In the genomic region with DNA sequence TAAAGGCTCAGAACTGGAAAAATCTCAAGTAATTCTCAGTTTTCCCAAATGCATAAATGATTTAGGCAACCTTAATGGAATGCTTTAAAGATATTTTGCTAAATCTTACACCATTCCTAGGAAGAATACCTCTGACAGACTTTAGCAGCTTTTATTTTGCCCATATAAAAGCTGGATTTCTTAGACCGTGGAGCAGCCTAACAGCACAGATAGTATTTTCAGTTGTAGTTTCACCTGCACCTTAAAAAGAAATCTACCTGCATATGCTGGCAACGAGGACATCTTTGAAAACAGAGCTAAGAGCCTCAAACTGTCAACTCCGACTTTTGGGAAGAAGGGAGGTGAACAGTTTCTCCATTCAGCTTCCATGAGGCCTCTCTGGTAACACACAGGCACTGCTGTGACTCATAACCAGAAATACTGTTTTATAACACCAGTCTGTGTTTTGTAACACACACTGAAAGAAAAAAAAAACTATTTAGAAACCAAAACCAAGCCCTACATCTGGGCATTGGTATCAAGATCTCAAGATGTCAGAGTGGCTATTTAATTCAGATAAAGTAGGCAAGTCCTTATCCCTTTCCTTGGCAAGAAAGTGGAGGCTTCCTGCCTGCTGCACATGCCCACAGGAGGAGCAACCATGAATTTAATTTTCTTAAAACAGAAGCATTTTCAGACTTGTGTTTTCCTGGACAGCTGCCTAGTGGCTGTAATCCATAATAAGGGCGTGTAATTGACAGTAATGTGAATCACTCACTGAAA, we compare ENCODE assay signal across 8 cellular contexts.
DNase-seq lines count a peak whose midpoint lies in the region; ATAC-seq and TF ChIP-seq lines count a peak whose summit lies in the region.

No MANE protein-coding gene starts in this region.

- peaks cover 10% of the 10 kb centered on the region for H3F3A ChIP-seq in smooth muscle cell (ENCODE audit: low read depth)

- peak overlapping the region; percentile 72 for H3K4me2 ChIP-seq in smooth muscle cell

- H3K27me3 ChIP-seq in smooth muscle cell (ENCODE audit: low read depth): peaks cover 11% of the 10 kb centered on the region

- H3K36me3 ChIP-seq in smooth muscle cell (ENCODE audit: low read depth): no peaks in the 10 kb centered on the region

- no peaks in the 10 kb centered on the region for H3K79me2 ChIP-seq in smooth muscle cell (ENCODE audit: low read depth)

- peak overlapping the region; percentile 48 for H3K27ac ChIP-seq in smooth muscle cell (ENCODE audit: low read depth)

- no peaks in the 10 kb centered on the region for H3K9me3 ChIP-seq in smooth muscle cell (replicated peaks; ENCODE audit: low read depth)

- no peak overlapping the region for H2AFZ ChIP-seq in smooth muscle cell (ENCODE audit: low read depth)

- 48% methylated on average over 4 of the region's 4 CpGs for WGBS in smooth muscle cell (ENCODE audit: low lambda C conversion rate)

- H4K20me1 ChIP-seq in smooth muscle cell (ENCODE audit: low read depth): peaks cover 92% of the 10 kb centered on the region

- H3K4me3 ChIP-seq in smooth muscle cell: no peak overlapping the region

- ATAC-seq in GM21367 (IDR thresholded peaks at IDR 0.05; ENCODE audit: unreplicated experiment): peak; percentile 85
- ATAC-seq in HG03565 (IDR thresholded peaks at IDR 0.05; ENCODE audit: unreplicated experiment): peak; percentile 85
- ATAC-seq in esophagus mucosa: peak; percentile 89

- peak; percentile 13 for DNase-seq in ELR (ENCODE audit: low read depth)
- no peak for DNase-seq in smooth muscle cell (lab: John Stamatoyannopoulos, UW; ENCODE audit: unreplicated experiment)
- no peak for DNase-seq in NCI-H526 (lab: John Stamatoyannopoulos, UW)
- no peak for DNase-seq in NCI-H2081 (lab: John Stamatoyannopoulos, UW)
- no peak for DNase-seq in NCI-H526 treated with DMSO at 0.1 percent for 48 hours (lab: John Stamatoyannopoulos, UW)

- no peak for TF ChIP-seq CTCF in smooth muscle cell (IDR thresholded peaks at IDR 0.05; ENCODE audit: borderline replicate concordance, insufficient read depth, poor library complexity, severe bottlenecking)

- H3K9ac ChIP-seq in smooth muscle cell (ENCODE audit: low read depth): no peak overlapping the region

- H3K4me1 ChIP-seq in smooth muscle cell (ENCODE audit: low read depth): peaks cover 11% of the 10 kb centered on the region
